ENCODE assay signal across 10 cellular contexts in the genomic region with DNA sequence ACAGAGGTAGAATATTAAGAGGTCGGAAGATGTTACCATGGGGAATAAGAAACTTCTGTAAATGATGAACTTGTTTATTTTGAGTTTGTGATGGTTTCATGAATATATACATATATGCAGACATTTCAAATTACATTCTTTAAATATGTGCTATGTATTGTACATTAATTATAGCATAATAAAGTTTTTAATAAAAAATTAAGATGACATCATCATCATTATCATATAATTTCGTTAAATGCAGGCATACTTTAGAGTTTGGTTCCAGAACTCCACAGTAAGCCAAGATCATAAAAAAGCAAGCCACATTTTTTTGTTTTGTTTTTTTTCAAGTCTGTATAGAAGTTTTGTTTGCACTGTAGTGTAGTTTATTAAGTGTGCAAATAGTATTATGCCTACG.
"Had no signal": no experiment of that assay in that cellular context is flagged by ENCODE, and none has a peak within 500 bp of the region (broad histone marks: within the 10 kb centered on the region; RNA-seq: fewer than 3 reads in every experiment).

No MANE protein-coding gene starts in this region.

- FAIRE-seq: H1, H54 had no signal

- H3K4me3 ChIP-seq: GM23338 had no signal

- H3K27ac ChIP-seq: HL-60, KMS-11 had no signal

- H3K4me2 ChIP-seq: GM23338, KMS-11 had no signal

- ATAC-seq: GM23338 had no signal

- H3K9ac ChIP-seq: KMS-11 had no signal

- H2AFZ ChIP-seq: GM23338 had no signal

- DNase-seq: H9, HCEC 1CT, HFFc6, IMR-90, KBM-7 had no signal
